In the genomic region with DNA sequence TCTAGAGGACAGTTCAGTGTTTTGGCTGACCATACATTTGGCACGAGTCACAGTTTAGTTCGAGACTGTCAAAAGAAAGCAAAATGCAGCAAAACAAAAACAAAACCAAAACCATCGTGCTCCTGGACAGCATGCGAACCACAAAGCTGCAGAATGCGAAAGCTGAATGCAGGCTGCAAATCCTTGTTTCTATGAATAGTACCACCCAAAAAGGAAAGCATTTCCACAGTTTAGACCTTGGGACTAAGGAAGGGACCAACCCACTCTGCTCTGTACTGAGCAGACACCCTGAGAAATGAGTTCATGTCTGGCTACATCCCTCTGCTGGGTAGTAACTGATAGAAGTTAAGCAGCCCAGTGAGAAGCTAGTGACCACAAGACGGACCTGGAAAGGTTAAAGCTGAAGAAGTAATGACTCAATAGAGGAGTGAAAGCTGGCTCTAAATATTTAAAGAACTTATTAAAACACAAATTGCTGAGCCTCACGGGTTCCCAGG, we compare ENCODE assay signal across 10 cellular contexts. TPM values are rescaled to one million over a fixed set of nuclear protein-coding genes. Genes with fewer than 3 reads are reported as not detected.
DNase-seq lines count a peak whose midpoint lies in the region; ATAC-seq and TF ChIP-seq lines count a peak whose summit lies in the region.
"Had no signal": no experiment of that assay in that cellular context is flagged by ENCODE, and none has a peak within 500 bp of the region (broad histone marks: within the 10 kb centered on the region; RNA-seq: fewer than 3 reads in every experiment).

No MANE protein-coding gene starts in this region.

- POLR2A ChIA-PET in AG04449 (lab: Yijun Ruan, JAX) = no interaction called here

- peak overlapping the region; percentile 19 for H3K4me3 ChIP-seq in AG04449 (ENCODE audit: low read depth, low read length)

- ATAC-seq in GM19351 (IDR thresholded peaks at IDR 0.05; ENCODE audit: unreplicated experiment) (peak; percentile 61), HG03565 (IDR thresholded peaks at IDR 0.05; ENCODE audit: unreplicated experiment) (peak; percentile 56), HG03135 (IDR thresholded peaks at IDR 0.05; ENCODE audit: unreplicated experiment) (no peak)
- ATAC-seq: Panc1 had no signal

- CTCF ChIA-PET in AG04449 (lab: Yijun Ruan, JAX) = interaction anchor here (0.7 to 5.1 kb wide), 14 partner anchors 9 to 288 kb away, joined by 3 to 60 read pairs (median 6); partner anchors contain the start of genes ANKRD31 and HMGCR

- DNase-seq in AG04449 (ENCODE audit: low read depth, low spot score) = no peak
- peak; percentile 27 for DNase-seq in fibroblast of gingiva (ENCODE audit: low read depth)
- no peak for DNase-seq in occipital lobe (lab: John Stamatoyannopoulos, UW)
- no peak for DNase-seq in HPDE6-E6E7 (ENCODE audit: extremely low spot score)
- DNase-seq in activated CD4-positive, alpha-beta T cell treated with anti-CD3 and anti-CD28 coated beads for 48 hours = no peak
- DNase-seq: stimulated activated naive CD4-positive, alpha-beta T cell had no signal

- TF ChIP-seq CTCF in AG04449 (IDR thresholded peaks at IDR 0.05; ENCODE audit: insufficient read depth, low read length, missing control alignments) = no peak

RNA-seq across cellular contexts. Expression of gene GCNT4, which starts 3.9 kb away (rescaled TPM):
- total RNA-seq in occipital lobe = 1.7 TPM
